In the genomic region with DNA sequence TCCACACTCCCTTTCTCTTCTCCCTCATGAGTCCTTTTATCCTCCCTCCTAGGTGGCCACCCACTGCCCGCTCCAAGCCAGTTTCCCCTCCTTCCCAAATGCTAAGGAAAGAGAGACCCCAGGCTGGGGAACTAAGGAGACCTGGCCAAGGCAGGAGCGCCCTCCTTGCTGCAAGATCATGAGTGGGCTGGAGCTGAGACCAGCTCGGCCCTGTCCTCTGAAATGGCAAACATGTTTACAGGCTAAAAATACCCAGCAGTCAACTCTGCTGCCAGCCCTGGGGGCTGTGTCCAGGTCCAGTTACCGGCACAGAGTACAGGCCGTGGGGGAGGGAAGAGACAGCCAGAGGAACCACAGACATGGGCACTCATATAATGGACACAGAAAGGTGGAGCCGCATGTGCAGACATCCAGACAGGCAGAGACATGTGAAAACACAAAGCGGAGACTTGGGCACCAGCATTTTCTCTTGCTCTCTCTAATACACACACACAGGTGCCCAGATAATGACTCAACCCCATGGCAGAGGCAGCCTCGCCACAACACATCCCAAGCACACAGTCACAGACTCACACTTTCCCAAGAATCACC, we compare ENCODE assay signal across 1 cellular context.
TF ChIP-seq lines count a peak whose summit lies in the region.

No MANE protein-coding gene starts in this region.

TF ChIP-seq in HepG2, 621 proteins besides CTCF, POLR2A, EP300 and RAD21 (continued from another document and continues in another):
- TF ChIP-seq HINFP (CRISPR knock-in tag; IDR thresholded peaks at IDR 0.05; ENCODE audit: low read depth) (peak; percentile 81; the same call in 1 of the 2 replicates), ZNF546 (CRISPR knock-in tag; conservative IDR thresholded peaks at IDR 0.05) (0 out of 2 replicates have a peak, but pooled peaks have one; percentile 15), ZNF124 (CRISPR knock-in tag; IDR thresholded peaks at IDR 0.05) (peak; percentile 28; the same call in 1 of the 2 replicates), NRL (CRISPR knock-in tag; IDR thresholded peaks at IDR 0.05; ENCODE audit: borderline replicate concordance) (0 out of 2 replicates have a peak, but pooled peaks have one; percentile 54), ZNF598 (CRISPR knock-in tag; IDR thresholded peaks at IDR 0.05; ENCODE audit: borderline replicate concordance) (no peak), HOXA9 (CRISPR knock-in tag; IDR thresholded peaks at IDR 0.05; ENCODE audit: borderline replicate concordance) (no peak), KLF12 (CRISPR knock-in tag; IDR thresholded peaks at IDR 0.05; ENCODE audit: borderline replicate concordance) (no peak), ZNF451 (CRISPR knock-in tag; IDR thresholded peaks at IDR 0.05) (no peak), ZNF879 (CRISPR knock-in tag; IDR thresholded peaks at IDR 0.05) (0 out of 2 replicates have a peak, but pooled peaks have one; percentile 10), ZHX1 (CRISPR knock-in tag; IDR thresholded peaks at IDR 0.05; ENCODE audit: low read depth) (no peak), ZC3H13 (CRISPR knock-in tag; IDR thresholded peaks at IDR 0.05) (no peak), ZNF776 (CRISPR knock-in tag; IDR thresholded peaks at IDR 0.05) (no peak), REPIN1 (CRISPR knock-in tag; IDR thresholded peaks at IDR 0.05; ENCODE audit: borderline replicate concordance, low read depth) (0 out of 2 replicates have a peak, but pooled peaks have one; percentile 21), ZMAT3 (CRISPR knock-in tag; conservative IDR thresholded peaks at IDR 0.05) (no peak), TAF15 (IDR thresholded peaks at IDR 0.05; ENCODE audit: low read depth, low read length, poor library complexity, severe bottlenecking) (no peak), NCOA2 (CRISPR knock-in tag; IDR thresholded peaks at IDR 0.05) (peak; percentile 58), AKAP8 (CRISPR knock-in tag; IDR thresholded peaks at IDR 0.05) (0 out of 2 replicates have a peak, but pooled peaks have one; percentile 64), MXI1 (IDR thresholded peaks at IDR 0.05; ENCODE audit: borderline replicate concordance, low read depth, low read length) (peak; percentile 75; the same call in 1 of the 3 replicates), KLF15 (CRISPR knock-in tag; IDR thresholded peaks at IDR 0.05; ENCODE audit: borderline replicate concordance) (no peak), RARA (CRISPR knock-in tag; IDR thresholded peaks at IDR 0.05) (peak; percentile 76), AHR (CRISPR knock-in tag; IDR thresholded peaks at IDR 0.05) (0 out of 2 replicates have a peak, but pooled peaks have one; percentile 25), CENPBD1 (CRISPR knock-in tag; IDR thresholded peaks at IDR 0.05; ENCODE audit: borderline replicate concordance, low read depth) (0 out of 2 replicates have a peak, but pooled peaks have one; percentile 34), YEATS4 (CRISPR knock-in tag; IDR thresholded peaks at IDR 0.05; ENCODE audit: borderline replicate concordance) (peak; percentile 51; the same call in 1 of the 2 replicates), MTF1 (CRISPR knock-in tag; IDR thresholded peaks at IDR 0.05) (no peak), DPF2 (CRISPR knock-in tag; IDR thresholded peaks at IDR 0.05; ENCODE audit: borderline replicate concordance, low read depth) (0 out of 2 replicates have a peak, but pooled peaks have one; percentile 16), ZNF317 (CRISPR knock-in tag; IDR thresholded peaks at IDR 0.05) (peak; percentile 82), FOXO1 (CRISPR knock-in tag; IDR thresholded peaks at IDR 0.05) (peak; percentile 92), KDM2A (CRISPR knock-in tag; IDR thresholded peaks at IDR 0.05; ENCODE audit: borderline replicate concordance, low read depth) (0 out of 2 replicates have a peak, but pooled peaks have one; percentile 38), ZNF205 (CRISPR knock-in tag; IDR thresholded peaks at IDR 0.05) (peak; percentile 31; the same call in 1 of the 2 replicates)
- TF ChIP-seq, protein P1, sequence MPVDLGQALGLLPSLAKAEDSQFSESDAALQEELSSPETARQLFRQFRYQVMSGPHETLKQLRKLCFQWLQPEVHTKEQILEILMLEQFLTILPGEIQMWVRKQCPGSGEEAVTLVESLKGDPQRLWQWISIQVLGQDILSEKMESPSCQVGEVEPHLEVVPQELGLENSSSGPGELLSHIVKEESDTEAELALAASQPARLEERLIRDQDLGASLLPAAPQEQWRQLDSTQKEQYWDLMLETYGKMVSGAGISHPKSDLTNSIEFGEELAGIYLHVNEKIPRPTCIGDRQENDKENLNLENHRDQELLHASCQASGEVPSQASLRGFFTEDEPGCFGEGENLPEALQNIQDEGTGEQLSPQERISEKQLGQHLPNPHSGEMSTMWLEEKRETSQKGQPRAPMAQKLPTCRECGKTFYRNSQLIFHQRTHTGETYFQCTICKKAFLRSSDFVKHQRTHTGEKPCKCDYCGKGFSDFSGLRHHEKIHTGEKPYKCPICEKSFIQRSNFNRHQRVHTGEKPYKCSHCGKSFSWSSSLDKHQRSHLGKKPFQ (CRISPR knock-in tag; IDR thresholded peaks at IDR 0.05; ENCODE audit: insufficient replicate concordance), result peak; percentile 71
- TF ChIP-seq, protein P2, sequence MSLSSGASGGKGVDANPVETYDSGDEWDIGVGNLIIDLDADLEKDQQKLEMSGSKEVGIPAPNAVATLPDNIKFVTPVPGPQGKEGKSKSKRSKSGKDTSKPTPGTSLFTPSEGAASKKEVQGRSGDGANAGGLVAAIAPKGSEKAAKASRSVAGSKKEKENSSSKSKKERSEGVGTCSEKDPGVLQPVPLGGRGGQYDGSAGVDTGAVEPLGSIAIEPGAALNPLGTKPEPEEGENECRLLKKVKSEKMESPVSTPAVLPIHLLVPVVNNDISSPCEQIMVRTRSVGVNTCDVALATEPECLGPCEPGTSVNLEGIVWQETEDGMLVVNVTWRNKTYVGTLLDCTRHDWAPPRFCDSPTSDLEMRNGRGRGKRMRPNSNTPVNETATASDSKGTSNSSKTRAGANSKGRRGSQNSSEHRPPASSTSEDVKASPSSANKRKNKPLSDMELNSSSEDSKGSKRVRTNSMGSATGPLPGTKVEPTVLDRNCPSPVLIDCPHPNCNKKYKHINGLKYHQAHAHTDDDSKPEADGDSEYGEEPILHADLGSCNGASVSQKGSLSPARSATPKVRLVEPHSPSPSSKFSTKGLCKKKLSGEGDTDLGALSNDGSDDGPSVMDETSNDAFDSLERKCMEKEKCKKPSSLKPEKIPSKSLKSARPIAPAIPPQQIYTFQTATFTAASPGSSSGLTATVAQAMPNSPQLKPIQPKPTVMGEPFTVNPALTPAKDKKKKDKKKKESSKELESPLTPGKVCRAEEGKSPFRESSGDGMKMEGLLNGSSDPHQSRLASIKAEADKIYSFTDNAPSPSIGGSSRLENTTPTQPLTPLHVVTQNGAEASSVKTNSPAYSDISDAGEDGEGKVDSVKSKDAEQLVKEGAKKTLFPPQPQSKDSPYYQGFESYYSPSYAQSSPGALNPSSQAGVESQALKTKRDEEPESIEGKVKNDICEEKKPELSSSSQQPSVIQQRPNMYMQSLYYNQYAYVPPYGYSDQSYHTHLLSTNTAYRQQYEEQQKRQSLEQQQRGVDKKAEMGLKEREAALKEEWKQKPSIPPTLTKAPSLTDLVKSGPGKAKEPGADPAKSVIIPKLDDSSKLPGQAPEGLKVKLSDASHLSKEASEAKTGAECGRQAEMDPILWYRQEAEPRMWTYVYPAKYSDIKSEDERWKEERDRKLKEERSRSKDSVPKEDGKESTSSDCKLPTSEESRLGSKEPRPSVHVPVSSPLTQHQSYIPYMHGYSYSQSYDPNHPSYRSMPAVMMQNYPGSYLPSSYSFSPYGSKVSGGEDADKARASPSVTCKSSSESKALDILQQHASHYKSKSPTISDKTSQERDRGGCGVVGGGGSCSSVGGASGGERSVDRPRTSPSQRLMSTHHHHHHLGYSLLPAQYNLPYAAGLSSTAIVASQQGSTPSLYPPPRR (CRISPR knock-in tag; IDR thresholded peaks at IDR 0.05; ENCODE audit: borderline replicate concordance), result peak; percentile 54; the same call in 1 of the 2 replicates
- TF ChIP-seq, protein P3, sequence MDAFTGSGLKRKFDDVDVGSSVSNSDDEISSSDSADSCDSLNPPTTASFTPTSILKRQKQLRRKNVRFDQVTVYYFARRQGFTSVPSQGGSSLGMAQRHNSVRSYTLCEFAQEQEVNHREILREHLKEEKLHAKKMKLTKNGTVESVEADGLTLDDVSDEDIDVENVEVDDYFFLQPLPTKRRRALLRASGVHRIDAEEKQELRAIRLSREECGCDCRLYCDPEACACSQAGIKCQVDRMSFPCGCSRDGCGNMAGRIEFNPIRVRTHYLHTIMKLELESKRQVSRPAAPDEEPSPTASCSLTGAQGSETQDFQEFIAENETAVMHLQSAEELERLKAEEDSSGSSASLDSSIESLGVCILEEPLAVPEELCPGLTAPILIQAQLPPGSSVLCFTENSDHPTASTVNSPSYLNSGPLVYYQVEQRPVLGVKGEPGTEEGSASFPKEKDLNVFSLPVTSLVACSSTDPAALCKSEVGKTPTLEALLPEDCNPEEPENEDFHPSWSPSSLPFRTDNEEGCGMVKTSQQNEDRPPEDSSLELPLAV (CRISPR knock-in tag; conservative IDR thresholded peaks at IDR 0.05; ENCODE audit: low read depth), result no peak
- TF ChIP-seq, protein P4, sequence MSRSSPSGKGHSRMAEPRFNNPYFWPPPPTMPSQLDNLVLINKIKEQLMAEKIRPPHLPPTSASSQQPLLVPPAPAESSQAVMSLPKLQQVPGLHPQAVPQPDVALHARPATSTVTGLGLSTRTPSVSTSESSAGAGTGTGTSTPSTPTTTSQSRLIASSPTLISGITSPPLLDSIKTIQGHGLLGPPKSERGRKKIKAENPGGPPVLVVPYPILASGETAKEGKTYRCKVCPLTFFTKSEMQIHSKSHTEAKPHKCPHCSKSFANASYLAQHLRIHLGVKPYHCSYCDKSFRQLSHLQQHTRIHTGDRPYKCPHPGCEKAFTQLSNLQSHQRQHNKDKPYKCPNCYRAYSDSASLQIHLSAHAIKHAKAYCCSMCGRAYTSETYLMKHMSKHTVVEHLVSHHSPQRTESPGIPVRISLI (CRISPR knock-in tag; IDR thresholded peaks at IDR 0.05; ENCODE audit: borderline replicate concordance), result peak; percentile 39; the same call in 1 of the 2 replicates
- TF ChIP-seq, protein P5, sequence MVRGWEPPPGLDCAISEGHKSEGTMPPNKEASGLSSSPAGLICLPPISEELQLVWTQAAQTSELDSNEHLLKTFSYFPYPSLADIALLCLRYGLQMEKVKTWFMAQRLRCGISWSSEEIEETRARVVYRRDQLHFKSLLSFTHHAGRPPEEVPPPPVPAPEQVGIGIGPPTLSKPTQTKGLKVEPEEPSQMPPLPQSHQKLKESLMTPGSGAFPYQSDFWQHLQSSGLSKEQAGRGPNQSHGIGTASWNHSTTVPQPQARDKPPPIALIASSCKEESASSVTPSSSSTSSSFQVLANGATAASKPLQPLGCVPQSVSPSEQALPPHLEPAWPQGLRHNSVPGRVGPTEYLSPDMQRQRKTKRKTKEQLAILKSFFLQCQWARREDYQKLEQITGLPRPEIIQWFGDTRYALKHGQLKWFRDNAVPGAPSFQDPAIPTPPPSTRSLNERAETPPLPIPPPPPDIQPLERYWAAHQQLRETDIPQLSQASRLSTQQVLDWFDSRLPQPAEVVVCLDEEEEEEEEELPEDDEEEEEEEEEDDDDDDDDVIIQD (CRISPR knock-in tag; IDR thresholded peaks at IDR 0.05; ENCODE audit: low read depth), result no peak
- TF ChIP-seq, protein P6, sequence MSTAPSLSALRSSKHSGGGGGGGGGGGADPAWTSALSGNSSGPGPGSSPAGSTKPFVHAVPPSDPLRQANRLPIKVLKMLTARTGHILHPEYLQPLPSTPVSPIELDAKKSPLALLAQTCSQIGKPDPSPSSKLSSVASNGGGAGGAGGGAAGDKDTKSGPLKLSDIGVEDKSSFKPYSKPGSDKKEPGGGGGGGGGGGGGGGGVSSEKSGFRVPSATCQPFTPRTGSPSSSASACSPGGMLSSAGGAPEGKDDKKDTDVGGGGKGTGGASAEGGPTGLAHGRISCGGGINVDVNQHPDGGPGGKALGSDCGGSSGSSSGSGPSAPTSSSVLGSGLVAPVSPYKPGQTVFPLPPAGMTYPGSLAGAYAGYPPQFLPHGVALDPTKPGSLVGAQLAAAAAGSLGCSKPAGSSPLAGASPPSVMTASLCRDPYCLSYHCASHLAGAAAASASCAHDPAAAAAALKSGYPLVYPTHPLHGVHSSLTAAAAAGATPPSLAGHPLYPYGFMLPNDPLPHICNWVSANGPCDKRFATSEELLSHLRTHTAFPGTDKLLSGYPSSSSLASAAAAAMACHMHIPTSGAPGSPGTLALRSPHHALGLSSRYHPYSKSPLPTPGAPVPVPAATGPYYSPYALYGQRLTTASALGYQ (CRISPR knock-in tag; IDR thresholded peaks at IDR 0.05), result no peak
